Comparison of ENCODE assay signal across 15 cellular contexts in the genomic region with DNA sequence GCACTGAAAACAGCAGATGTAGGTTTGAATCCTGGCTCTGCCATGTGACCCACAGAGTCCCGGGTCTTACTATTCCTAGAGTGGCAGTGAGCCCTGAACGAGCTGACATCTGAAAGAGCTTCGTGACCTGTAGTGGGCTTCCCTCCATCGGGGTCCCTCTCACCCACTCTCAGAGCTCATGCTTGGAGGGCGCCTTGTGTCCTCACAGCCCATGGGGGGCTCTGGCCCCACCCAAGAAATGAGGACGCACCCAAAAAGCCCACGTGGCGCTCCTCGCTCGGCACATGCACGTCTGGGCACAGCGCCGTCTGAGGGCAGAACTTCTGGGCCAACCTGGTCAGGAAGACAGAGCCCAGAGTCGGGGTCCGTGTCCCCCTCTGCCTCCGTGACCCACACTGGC. TPM values are rescaled to one million over a fixed set of nuclear protein-coding genes. Genes with fewer than 3 reads are reported as not detected.
DNase-seq lines count a peak whose midpoint lies in the region; ATAC-seq, FAIRE-seq and TF ChIP-seq lines count a peak whose summit lies in the region.
"Had no signal": no experiment of that assay in that cellular context is flagged by ENCODE, and none has a peak within 500 bp of the region (broad histone marks: within the 10 kb centered on the region; RNA-seq: fewer than 3 reads in every experiment).

No MANE protein-coding gene starts in this region.

- H3K4me1 Mint-ChIP-seq in CD4-positive, CD25-positive, alpha-beta regulatory T cell, result peaks cover 28 to 97% (median 70%) of the 10 kb centered on the region in 4 donors
- H3K4me1 Mint-ChIP-seq in effector memory CD8-positive, alpha-beta T cell (ENCODE audit: low read depth in 2 of 2), result peaks cover 59 to 79% of the 10 kb centered on the region in 2 donors
- H3K4me1 Mint-ChIP-seq in type B pancreatic cell (ENCODE audit: unreplicated experiment), result peaks cover 25% of the 10 kb centered on the region

- H3F3A ChIP-seq in GM23248 (ENCODE audit: insufficient read depth), result peaks cover 79% of the 10 kb centered on the region

- no peaks in the 10 kb centered on the region for H3K27me3 ChIP-seq in CD4-positive, CD25-positive, alpha-beta regulatory T cell (ENCODE audit: control insufficient read depth, insufficient read depth, low read length)
- H3K27me3 ChIP-seq in GM23248 (replicated peaks; ENCODE audit: insufficient read depth), result no peaks in the 10 kb centered on the region
- no peaks in the 10 kb centered on the region for H3K27me3 ChIP-seq in spleen (replicated peaks in 1 of 7)
- no peaks in the 10 kb centered on the region for H3K27me3 ChIP-seq in body of pancreas

- H3K27ac ChIP-seq in CD4-positive, CD25-positive, alpha-beta regulatory T cell (ENCODE audit: insufficient read depth, low read length, poor library complexity, severe bottlenecking), result peak overlapping the region; percentile 78
- H3K27ac ChIP-seq in GM23248 (peak overlapping the region; percentile 88; the same call in 1 of the 2 replicates), spleen (peak overlapping the region; percentile 33 to 82 (median 60)), body of pancreas (peak overlapping the region in 1 of 4 donors; percentile 17)

- no peak overlapping the region for H3K9ac ChIP-seq in GM23248

- no peak for TF ChIP-seq POLR2A in spleen (IDR thresholded peaks at IDR 0.05)
- no peak for TF ChIP-seq POLR2A in body of pancreas (IDR thresholded peaks at IDR 0.05)

- no peak overlapping the region for H3K4me2 ChIP-seq in GM23248 (ENCODE audit: unreplicated experiment)

- FAIRE-seq in HTR-8/SVneo (lab: Jason Lieb, UNC), result no peak
- FAIRE-seq: RCC 7860 had no signal

- no peak overlapping the region for H3K4me3 ChIP-seq in CD4-positive, CD25-positive, alpha-beta regulatory T cell (ENCODE audit: low read depth, low read length)
- H3K4me3 ChIP-seq in GM23248 (no peak overlapping the region), spleen (no peak overlapping the region), body of pancreas (no peak overlapping the region)

- no peak for ATAC-seq in CD4-positive, CD25-positive, alpha-beta regulatory T cell (ENCODE audit: low read depth in 2 of 2)
- ATAC-seq in effector memory CD8-positive, alpha-beta T cell (replicated peaks), result no peak
- no peak for ATAC-seq in body of pancreas
- ATAC-seq: esophagus mucosa had no signal

- WGBS in GM23248 (ENCODE audit: low coverage in 1 of 2, low lambda C conversion rate in 2 of 2, missing lambda C conversion rate in 2 of 2), 2 experiments, result 95 to 96% methylated on average over 15 to 16 of the region's 16 CpGs
- 84 to 94% (median 91%) methylated on average over 14 to 16 of the region's 16 CpGs for WGBS in spleen, 5 donors
- WGBS in body of pancreas, 2 donors, result 85 to 88% methylated on average over 15 to 16 of the region's 16 CpGs

- no peaks in the 10 kb centered on the region for H3K9me3 ChIP-seq in CD4-positive, CD25-positive, alpha-beta regulatory T cell (ENCODE audit: control insufficient read depth in 2 of 2, low read length in 2 of 2)
- H3K9me3 ChIP-seq in GM23248 (ENCODE audit: low read depth) (no peaks in the 10 kb centered on the region), spleen (no peaks in the 10 kb centered on the region), body of pancreas (no peaks in the 10 kb centered on the region)

- no peak for DNase-seq in CD4-positive, CD25-positive, alpha-beta regulatory T cell
- DNase-seq in GM23248 (no peak), spleen (peak; percentile 64), body of pancreas (no peak), type B pancreatic cell (ENCODE audit: extremely low spot score, unreplicated experiment) (no peak), HTR-8/SVneo (ENCODE audit: insufficient read length, low spot score) (no peak)
- no peak for DNase-seq in effector memory CD8-positive, alpha-beta T cell
- DNase-seq: amniotic stem cell, C1 segment of cervical spinal cord, GOT3, hippocampal formation, NCI-H2081 treated with DMSO at 0.1 percent for 48 hours, retina had no signal

- H3K9me2 ChIP-seq in GM23248 (ENCODE audit: insufficient read depth), result no peaks in the 10 kb centered on the region

- H3K9me3 Mint-ChIP-seq in CD4-positive, CD25-positive, alpha-beta regulatory T cell, result peaks cover 0 to 1% (median 0%) of the 10 kb centered on the region in 7 donors
- H3K9me3 Mint-ChIP-seq in effector memory CD8-positive, alpha-beta T cell, result no peaks in the 10 kb centered on the region
- H3K9me3 Mint-ChIP-seq in type B pancreatic cell, result no peaks in the 10 kb centered on the region

- H3K27me3 Mint-ChIP-seq in CD4-positive, CD25-positive, alpha-beta regulatory T cell, result no peaks in the 10 kb centered on the region
- no peaks in the 10 kb centered on the region for H3K27me3 Mint-ChIP-seq in effector memory CD8-positive, alpha-beta T cell
- H3K27me3 Mint-ChIP-seq in type B pancreatic cell, result no peaks in the 10 kb centered on the region

- H3K36me3 ChIP-seq in CD4-positive, CD25-positive, alpha-beta regulatory T cell (ENCODE audit: control insufficient read depth, insufficient read depth, low read length), result peaks cover 66% of the 10 kb centered on the region
- H3K36me3 ChIP-seq in GM23248 (ENCODE audit: low read depth), result peaks cover 50% of the 10 kb centered on the region
- H3K36me3 ChIP-seq in spleen, result peaks cover 4 to 94% (median 50%) of the 10 kb centered on the region in 6 donors
- no peaks in the 10 kb centered on the region for H3K36me3 ChIP-seq in body of pancreas (replicated peaks in 1 of 2; ENCODE audit: insufficient read depth in 1 of 2, low read depth in 2 of 2)

- peaks cover 98% of the 10 kb centered on the region for H3K4me1 ChIP-seq in CD4-positive, CD25-positive, alpha-beta regulatory T cell (ENCODE audit: control insufficient read depth, insufficient read depth, low read length, poor library complexity, severe bottlenecking)
- H3K4me1 ChIP-seq in GM23248 (ENCODE audit: insufficient read depth), result peaks cover 27% of the 10 kb centered on the region
- H3K4me1 ChIP-seq in spleen, result peaks cover 39 to 100% (median 69%) of the 10 kb centered on the region in 6 donors
- H3K4me1 ChIP-seq in body of pancreas, result peaks cover 62% of the 10 kb centered on the region

- H2AFZ ChIP-seq in GM23248, result no peak overlapping the region

- peak overlapping the region in 3 of 4 donors; percentile 44 to 84 (median 49) for H3K4me3 Mint-ChIP-seq in CD4-positive, CD25-positive, alpha-beta regulatory T cell
- H3K4me3 Mint-ChIP-seq in effector memory CD8-positive, alpha-beta T cell, result peak overlapping the region; percentile 33 to 38
- no peak overlapping the region for H3K4me3 Mint-ChIP-seq in type B pancreatic cell

- H4K20me1 ChIP-seq in GM23248 (ENCODE audit: insufficient read depth), result peaks cover 8% of the 10 kb centered on the region; the same call in 1 of the 2 replicates

- in situ Hi-C loops in GM23248 (cut with MboI), result no loop called here

- no peak for TF ChIP-seq CTCF in spleen (IDR thresholded peaks at IDR 0.05 in 8 of 11, conservative IDR thresholded peaks at IDR 0.05 in 3 of 11)
- TF ChIP-seq CTCF in body of pancreas (IDR thresholded peaks at IDR 0.05), result no peak
- TF ChIP-seq CTCF in type B pancreatic cell (conservative IDR thresholded peaks at IDR 0.05), result no peak

- intact Hi-C loops in spleen (cut with DNase I; ENCODE audit: low total_unique reads) (no loop called here), body of pancreas (cut with DNase I) (no loop called here)

- peak overlapping the region; percentile 89 to 97 (median 96) for H3K27ac Mint-ChIP-seq in CD4-positive, CD25-positive, alpha-beta regulatory T cell
- peak overlapping the region; percentile 57 to 91 for H3K27ac Mint-ChIP-seq in effector memory CD8-positive, alpha-beta T cell
- no peak overlapping the region for H3K27ac Mint-ChIP-seq in type B pancreatic cell

- H3K36me3 Mint-ChIP-seq in CD4-positive, CD25-positive, alpha-beta regulatory T cell, result peaks cover 53% of the 10 kb centered on the region
- peaks cover 62% of the 10 kb centered on the region for H3K36me3 Mint-ChIP-seq in effector memory CD8-positive, alpha-beta T cell (ENCODE audit: insufficient read depth)
- peaks cover 28% of the 10 kb centered on the region for H3K36me3 Mint-ChIP-seq in type B pancreatic cell

- peaks cover 96% of the 10 kb centered on the region for H3K79me2 ChIP-seq in GM23248 (ENCODE audit: insufficient read depth)

RNA-seq across cellular contexts. Expression of a gene that starts 23.7 kb away (rescaled TPM):
- total RNA-seq in CD4-positive, CD25-positive, alpha-beta regulatory T cell, result 215 TPM
- polyA plus RNA-seq in CD4-positive, CD25-positive, alpha-beta regulatory T cell, result 100 to 1,000 TPM; 225 to 299 (median 250) TPM
- total RNA-seq in GM23248 (2014; rRNA removed; shearing (Covaris generic)), result 189 and 285 TPM in 2 replicates
- polyA plus RNA-seq in GM23248 (2016; fragmentation: Nextera tagmentation; extraction: Ambion mirVana) (155 and 162 TPM in 2 replicates), spleen (10 to 100 TPM; 48.7 to 94.2 (median 73.9) TPM)
- total RNA-seq in spleen (100 to 1,000 TPM in 6 of 7 donors, 10 to 100 TPM in 1; 86.2 to 178 (median 123) TPM), body of pancreas (10 to 100 TPM; 10.9 to 23.1 TPM), type B pancreatic cell (ENCODE audit: low replicate concordance) (78.5 and 116 TPM in 2 replicates)
